ENCODE assay signal across 33 cellular contexts in genomic region chr1:107494061-107494460, GRCh38.
"Had no signal": no experiment of that assay in that cellular context is flagged by ENCODE, and none has a peak within 500 bp of the region (broad histone marks: within the 10 kb centered on the region; RNA-seq: fewer than 3 reads in every experiment).

No MANE protein-coding gene starts in this region.

- H3K4me2 ChIP-seq: smooth muscle cell had no signal

- H3K9me3 ChIP-seq: neutrophil, ovary, psoas muscle, spleen, stomach, thoracic aorta, thyroid gland, tibial nerve, upper lobe of left lung, vagina had no signal

- H3K27me3 Mint-ChIP-seq: naive B cell; progenitor cell of endocrine pancreas; stimulated activated memory B cell treated with anti-CD40 and anti-IgM and Interleukin-4, amounts not matched to agents 10 μg/mL and 1 μg/mL and 100 μg/mL, for 72 hours had no signal

- H3K27ac ChIP-seq: neutrophil, ovary, parathyroid adenoma, psoas muscle, skin epidermis, spleen, stomach, thoracic aorta, thyroid gland, tibial nerve, upper lobe of left lung, vagina had no signal

- H3K36me3 ChIP-seq: neutrophil, ovary, spleen, stomach, thoracic aorta, thyroid gland, tibial nerve, upper lobe of left lung, vagina had no signal

- H3K4me1 Mint-ChIP-seq: naive thymus-derived CD8-positive, alpha-beta T cell; nephron progenitor cell; neural crest cell had no signal

- H3K4me3 ChIP-seq: ovary, psoas muscle, skin epidermis, smooth muscle cell, spleen, stomach, thoracic aorta, thyroid gland, tibial nerve, upper lobe of left lung, vagina had no signal

- H3K27me3 ChIP-seq: neutrophil, ovary, spleen, stomach, thyroid gland, tibial nerve, upper lobe of left lung, vagina had no signal

- H3K4me3 Mint-ChIP-seq: naive B cell; naive thymus-derived CD8-positive, alpha-beta T cell; natural killer cell treated with Interleukin-12 subunit alpha and Interleukin-12 subunit beta and Interleukin-15 and Interleukin-18, amount 100 ng/mL, for 72 hours; nephron progenitor cell; neural crest cell; stimulated activated memory B cell treated with anti-CD40 and anti-IgM and Interleukin-4, amounts not matched to agents 10 μg/mL and 1 μg/mL and 100 μg/mL, for 72 hours; stimulated activated naive CD8-positive, alpha-beta T cell treated with anti-CD3 and anti-CD28 coated beads, Interleukin-15, Interleukin-2, amounts not matched to agents 100 ng/mL and 50 ng/mL, for 24 hours had no signal

- H3K4me1 ChIP-seq: parathyroid adenoma, psoas muscle, stomach, thyroid gland, tibial nerve, upper lobe of left lung, vagina had no signal

- ATAC-seq: naive thymus-derived CD8-positive, alpha-beta T cell; natural killer cell treated with Interleukin-12 subunit alpha and Interleukin-12 subunit beta and Interleukin-15 and Interleukin-18, amount 100 ng/mL, for 72 hours; psoas muscle; right cardiac atrium; sciatic nerve; stimulated activated memory B cell treated with anti-CD40 and anti-IgM and Interleukin-4, amounts not matched to agents 10 μg/mL and 1 μg/mL and 100 μg/mL, for 72 hours had no signal

- H3K79me2 ChIP-seq: parathyroid adenoma had no signal

- H3K9ac ChIP-seq: parathyroid adenoma had no signal

- H2AFZ ChIP-seq: parathyroid adenoma had no signal

- DNase-seq: naive B cell; naive thymus-derived CD8-positive, alpha-beta T cell; nephron progenitor cell; nucleus accumbens; ovary; posterior cingulate gyrus; psoas muscle; right cardiac atrium; spleen; stimulated activated CD4-positive, alpha-beta T cell treated with anti-CD3 and anti-CD28 coated beads, Interleukin-12 subunit alpha, Interleukin-12 subunit beta, amount 100 ng/mL, for 4 hours; stimulated activated CD4-positive, alpha-beta T cell treated with anti-CD3 and anti-CD28 coated beads, Interleukin-1b, Interleukin-23, amount 100 ng/mL, for 48 hours; stimulated activated CD4-positive, alpha-beta T cell treated with anti-CD3 and anti-CD28 coated beads, Interleukin-4, amount 100 ng/mL, for 1 hour; stimulated activated CD4-positive, alpha-beta T cell treated with anti-CD3 and anti-CD28 coated beads, Interleukin-4, amount 100 ng/mL, for 4 hours; stimulated activated CD8-positive, alpha-beta memory T cell treated with anti-CD3 and anti-CD28 coated beads, Interleukin-4, amount 100 ng/mL, for 48 hours; stimulated activated naive CD4-positive, alpha-beta T cell; stomach; thyroid gland; trophoblast cell; upper lobe of left lung had no signal

- H3K36me3 Mint-ChIP-seq: naive B cell; naive thymus-derived CD8-positive, alpha-beta T cell; natural killer cell treated with Interleukin-12 subunit alpha and Interleukin-12 subunit beta and Interleukin-15 and Interleukin-18, amount 100 ng/mL, for 72 hours; stimulated activated memory B cell treated with anti-CD40 and anti-IgM and Interleukin-4, amounts not matched to agents 10 μg/mL and 1 μg/mL and 100 μg/mL, for 72 hours had no signal

- H3K9me3 Mint-ChIP-seq: naive B cell; naive thymus-derived CD8-positive, alpha-beta T cell; natural killer cell treated with Interleukin-12 subunit alpha and Interleukin-12 subunit beta and Interleukin-15 and Interleukin-18, amount 100 ng/mL, for 72 hours; nephron progenitor cell; neural crest cell; stimulated activated memory B cell treated with anti-CD40 and anti-IgM and Interleukin-4, amounts not matched to agents 10 μg/mL and 1 μg/mL and 100 μg/mL, for 72 hours; stimulated activated naive CD8-positive, alpha-beta T cell treated with anti-CD3 and anti-CD28 coated beads, Interleukin-15, Interleukin-2, amounts not matched to agents 100 ng/mL and 50 ng/mL, for 24 hours had no signal

- FAIRE-seq: urothelium cell line had no signal

- H3K27ac Mint-ChIP-seq: naive thymus-derived CD8-positive, alpha-beta T cell; natural killer cell treated with Interleukin-12 subunit alpha and Interleukin-12 subunit beta and Interleukin-15 and Interleukin-18, amount 100 ng/mL, for 72 hours; nephron progenitor cell; progenitor cell of endocrine pancreas; stimulated activated memory B cell treated with anti-CD40 and anti-IgM and Interleukin-4, amounts not matched to agents 10 μg/mL and 1 μg/mL and 100 μg/mL, for 72 hours; stimulated activated naive CD8-positive, alpha-beta T cell treated with anti-CD3 and anti-CD28 coated beads, Interleukin-15, Interleukin-2, amounts not matched to agents 100 ng/mL and 50 ng/mL, for 24 hours had no signal
